In genomic region chr1:231408528-231409094, GRCh38 we compare ENCODE assay signal across 1 cellular context.
TF ChIP-seq lines count a peak whose summit lies in the region.

No MANE protein-coding gene starts in this region.

TF ChIP-seq in SK-N-SH, 30 proteins besides CTCF, POLR2A, EP300 and RAD21 (continued from another document):
- no peak for TF ChIP-seq FOSL2 (IDR thresholded peaks at IDR 0.05; ENCODE audit: borderline replicate concordance, low read depth)
